33 cellular contexts compared by ENCODE assay signal in genomic region chr16:6012716-6013115, GRCh38.
"Had no signal": no experiment of that assay in that cellular context is flagged by ENCODE, and none has a peak within 500 bp of the region (broad histone marks: within the 10 kb centered on the region; RNA-seq: fewer than 3 reads in every experiment).

No MANE protein-coding gene starts in this region.

- H3K36me3 ChIP-seq: adrenal gland, ascending aorta, brain microvascular endothelial cell, breast epithelium, cardiac muscle cell had no signal

- ATAC-seq: activated naive CD4-positive, alpha-beta T cell treated with anti-CD3 and anti-CD28 coated beads, Interleukin-2, amount 50 U/mL, for 72 hours; activated naive CD8-positive, alpha-beta T cell treated with anti-CD3 and anti-CD28 coated beads, Interleukin-2, amount 50 U/mL, for 24 hours; activated T-cell treated with anti-CD3 and anti-CD28 coated beads, Interleukin-2, amount 50 U/mL, for 4 hours; activated T-cell treated with anti-CD3 and anti-CD28 coated beads, Interleukin-2, amount 50 U/mL, for 72 hours; activated T-helper 17 cell treated with anti-CD3 and anti-CD28 coated beads, Interleukin-2, amount 50 U/mL, for 72 hours; body of pancreas had no signal

- DNase-seq: activated effector memory CD4-positive, alpha-beta T cell treated with anti-CD3 and anti-CD28 coated beads, Interleukin-2, amount 50 U/mL, for 16 hours; activated effector memory CD4-positive, alpha-beta T cell treated with Interleukin-2 at 50 U/mL for 16 hours; activated gamma-delta T cell; activated gamma-delta T cell treated with Interleukin-2 at 50 U/mL for 16 hours; activated naive CD4-positive, alpha-beta T cell; activated naive CD4-positive, alpha-beta T cell treated with anti-CD3 and anti-CD28 coated beads for 36 hours; activated naive CD4-positive, alpha-beta T cell treated with anti-CD3 and anti-CD28 coated beads, Interleukin-2, amount 10 ng/mL, durations not matched to agents 7 days and 5 days; activated naive CD4-positive, alpha-beta T cell treated with anti-CD3 and anti-CD28 coated beads, Interleukin-2, amount 50 U/mL, for 16 hours; activated naive CD4-positive, alpha-beta T cell treated with Interleukin-2 at 50 U/mL for 16 hours; activated naive CD8-positive, alpha-beta T cell treated with anti-CD3 and anti-CD28 coated beads for 36 hours; activated naive CD8-positive, alpha-beta T cell treated with anti-CD3 and anti-CD28 coated beads, Interleukin-2, amount 10 ng/mL, durations not matched to agents 7 days and 5 days; activated naive CD8-positive, alpha-beta T cell treated with anti-CD3 and anti-CD28 coated beads, Interleukin-2, amount 50 U/mL, for 24 hours; activated T-cell treated with anti-CD3 and anti-CD28 coated beads, Interleukin-2, amount 50 U/mL, for 24 hours; activated T-cell treated with anti-CD3 and anti-CD28 coated beads, Interleukin-2, amount 50 U/mL, for 4 hours; activated T-cell treated with anti-CD3 and anti-CD28 coated beads, Interleukin-2, amount 50 U/mL, for 48 hours; activated T-cell treated with anti-CD3 and anti-CD28 coated beads, Interleukin-2, amount 50 U/mL, for 72 hours; adrenal gland; amniotic stem cell; amygdala; anterior cingulate cortex; aorta; body of pancreas; brain microvascular endothelial cell; caudate nucleus; central memory CD4-positive, alpha-beta T cell; cerebellar nuclear complex had no signal

- H3K4me3 ChIP-seq: adrenal gland, ascending aorta, body of pancreas, breast epithelium, cardiac muscle cell had no signal

- H3K9me3 ChIP-seq: adrenal gland, body of pancreas had no signal

- H3K27me3 ChIP-seq: adrenal gland, ascending aorta, body of pancreas, brain microvascular endothelial cell had no signal

- H3K4me1 ChIP-seq: adrenal gland, ascending aorta, body of pancreas, breast epithelium had no signal

- FAIRE-seq: astrocyte, bronchial epithelial cell had no signal

- H3K27ac ChIP-seq: adrenal gland, ascending aorta, body of pancreas, brain microvascular endothelial cell, breast epithelium, cardiac muscle cell had no signal
